In genomic region chr16:64307431-64307830, GRCh38 we compare ENCODE assay signal across 26 cellular contexts.
"Had no signal": no experiment of that assay in that cellular context is flagged by ENCODE, and none has a peak within 500 bp of the region (broad histone marks: within the 10 kb centered on the region; RNA-seq: fewer than 3 reads in every experiment).

No MANE protein-coding gene starts in this region.

- H3K27ac Mint-ChIP-seq: dendritic cell treated with granulocyte-macrophage colony-stimulating factor and Interleukin-4, amounts not matched to agents 40 ng/mL and 50 ng/mL, for 4 days; effector memory CD8-positive, alpha-beta T cell; endodermal cell had no signal

- H3K27ac ChIP-seq: colonic mucosa, epithelial cell of prostate, esophagus squamous epithelium, gastrocnemius medialis, heart right ventricle, left lung, lower lobe of right lung had no signal

- ATAC-seq: effector memory CD8-positive, alpha-beta T cell; esophagus mucosa; gastrocnemius medialis; heart right ventricle; left cardiac atrium; left lung; left ventricle myocardium superior; lower lobe of right lung had no signal

- H3K4me3 Mint-ChIP-seq: dendritic cell treated with granulocyte-macrophage colony-stimulating factor and Interleukin-4, amounts not matched to agents 40 ng/mL and 50 ng/mL, for 4 days; effector memory CD8-positive, alpha-beta T cell; endodermal cell had no signal

- H3K9me3 ChIP-seq: esophagus squamous epithelium, gastrocnemius medialis, lower lobe of right lung had no signal

- H3K27me3 Mint-ChIP-seq: dendritic cell treated with granulocyte-macrophage colony-stimulating factor and Interleukin-4, amounts not matched to agents 40 ng/mL and 50 ng/mL, for 4 days; effector memory CD8-positive, alpha-beta T cell had no signal

- H3K4me1 ChIP-seq: colonic mucosa, esophagus squamous epithelium, gastrocnemius medialis, left lung, lower lobe of right lung had no signal

- DNase-seq: colonic mucosa; cortex of kidney; effector CD8-positive, alpha-beta T cell; effector memory CD8-positive, alpha-beta T cell; endodermal cell; erythroblast; esophagus squamous epithelium; foreskin fibroblast; foreskin melanocyte; gastrocnemius medialis; glutamatergic neuron; head of caudate nucleus; heart right ventricle; hippocampal formation; left cardiac atrium; left lung; left ventricle myocardium superior; lower lobe of right lung; mesendoderm; midbrain had no signal

- H3K4me3 ChIP-seq: colonic mucosa, esophagus squamous epithelium, gastrocnemius medialis, heart right ventricle, left lung, lower lobe of right lung had no signal

- H3K4me1 Mint-ChIP-seq: endodermal cell had no signal

- H3K27me3 ChIP-seq: colonic mucosa, esophagus squamous epithelium, gastrocnemius medialis, heart right ventricle, left lung had no signal

- H3K36me3 ChIP-seq: colonic mucosa, esophagus squamous epithelium, gastrocnemius medialis, heart right ventricle, left lung, lower lobe of right lung had no signal

- FAIRE-seq: endometrium, islet of Langerhans, keratinocyte had no signal
